In the genomic region with DNA sequence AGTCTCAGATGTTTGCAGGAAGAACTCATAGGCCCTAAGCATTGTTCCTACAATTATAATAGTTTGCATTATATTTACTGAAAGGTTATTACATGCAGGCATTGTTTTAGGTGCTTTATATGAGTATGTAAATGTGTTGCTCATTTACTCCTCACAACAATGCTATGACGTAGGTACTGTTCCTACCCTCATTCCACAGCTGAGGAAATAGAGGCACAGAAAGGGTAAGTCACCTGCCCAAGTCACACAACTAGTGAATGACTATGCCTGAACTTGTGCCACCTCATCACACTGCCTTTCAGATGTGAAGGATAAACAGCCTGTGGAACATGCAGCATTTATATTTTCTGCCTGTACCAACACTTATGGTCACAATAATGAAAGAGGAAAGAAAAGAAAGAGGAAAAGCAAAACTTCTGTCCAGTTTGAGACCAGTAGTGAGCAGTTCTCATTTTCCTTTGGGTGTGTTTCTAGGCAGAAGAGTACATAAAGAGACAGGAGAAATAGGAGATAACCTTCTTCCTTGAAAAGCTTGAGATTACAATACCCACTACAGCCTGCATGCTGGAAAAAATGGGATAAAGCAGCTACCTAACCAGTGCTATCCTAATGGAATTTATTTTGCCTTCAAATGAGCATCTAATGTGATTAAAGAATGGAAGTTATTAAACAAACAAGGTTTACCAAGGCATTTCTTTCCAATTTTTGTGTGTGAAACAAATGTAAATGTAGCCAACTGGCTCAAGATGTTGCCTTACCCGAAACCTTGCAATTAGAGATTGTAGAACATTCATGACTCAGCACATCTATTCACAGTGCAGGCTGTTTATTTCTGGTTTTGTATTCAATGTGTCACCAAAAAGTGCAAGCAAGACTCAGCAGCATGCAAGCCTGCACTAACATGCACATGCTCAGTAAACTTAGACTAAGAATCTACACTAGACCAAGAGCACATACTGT, we compare ENCODE assay signal across 1 cellular context.
TF ChIP-seq lines count a peak whose summit lies in the region.

No MANE protein-coding gene starts in this region.

TF ChIP-seq in K562, 482 proteins besides CTCF, POLR2A, EP300 and RAD21 (continued from another document and continues in another):
- TF ChIP-seq, protein P1, sequence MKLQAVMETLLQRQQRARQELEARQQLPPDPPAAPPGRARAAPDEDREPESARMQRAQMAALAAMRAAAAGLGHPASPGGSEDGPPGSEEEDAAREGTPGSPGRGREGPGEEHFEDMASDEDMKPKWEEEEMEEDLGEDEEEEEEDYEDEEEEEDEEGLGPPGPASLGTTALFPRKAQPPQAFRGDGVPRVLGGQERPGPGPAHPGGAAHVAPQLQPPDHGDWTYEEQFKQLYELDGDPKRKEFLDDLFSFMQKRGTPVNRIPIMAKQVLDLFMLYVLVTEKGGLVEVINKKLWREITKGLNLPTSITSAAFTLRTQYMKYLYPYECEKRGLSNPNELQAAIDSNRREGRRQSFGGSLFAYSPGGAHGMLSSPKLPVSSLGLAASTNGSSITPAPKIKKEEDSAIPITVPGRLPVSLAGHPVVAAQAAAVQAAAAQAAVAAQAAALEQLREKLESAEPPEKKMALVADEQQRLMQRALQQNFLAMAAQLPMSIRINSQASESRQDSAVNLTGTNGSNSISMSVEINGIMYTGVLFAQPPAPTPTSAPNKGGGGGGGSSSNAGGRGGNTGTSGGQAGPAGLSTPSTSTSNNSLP (IDR thresholded peaks at IDR 0.05; ENCODE audit: borderline replicate concordance, low read depth, low read length) = peak; percentile 67; the same call in 1 of the 2 replicates
- peak; percentile 14; the same call in 1 of the 2 replicates for TF ChIP-seq NCOA6 (IDR thresholded peaks at IDR 0.05)
- TF ChIP-seq SMARCA5 (IDR thresholded peaks at IDR 0.05) = 0 out of 2 replicates have a peak, but pooled peaks have one; percentile 51
- peak; percentile 100 for TF ChIP-seq MAFG (tag; conservative IDR thresholded peaks at IDR 0.05)
- no peak for TF ChIP-seq ZNF134 (CRISPR knock-in tag; conservative IDR thresholded peaks at IDR 0.05)
- TF ChIP-seq, protein P2, sequence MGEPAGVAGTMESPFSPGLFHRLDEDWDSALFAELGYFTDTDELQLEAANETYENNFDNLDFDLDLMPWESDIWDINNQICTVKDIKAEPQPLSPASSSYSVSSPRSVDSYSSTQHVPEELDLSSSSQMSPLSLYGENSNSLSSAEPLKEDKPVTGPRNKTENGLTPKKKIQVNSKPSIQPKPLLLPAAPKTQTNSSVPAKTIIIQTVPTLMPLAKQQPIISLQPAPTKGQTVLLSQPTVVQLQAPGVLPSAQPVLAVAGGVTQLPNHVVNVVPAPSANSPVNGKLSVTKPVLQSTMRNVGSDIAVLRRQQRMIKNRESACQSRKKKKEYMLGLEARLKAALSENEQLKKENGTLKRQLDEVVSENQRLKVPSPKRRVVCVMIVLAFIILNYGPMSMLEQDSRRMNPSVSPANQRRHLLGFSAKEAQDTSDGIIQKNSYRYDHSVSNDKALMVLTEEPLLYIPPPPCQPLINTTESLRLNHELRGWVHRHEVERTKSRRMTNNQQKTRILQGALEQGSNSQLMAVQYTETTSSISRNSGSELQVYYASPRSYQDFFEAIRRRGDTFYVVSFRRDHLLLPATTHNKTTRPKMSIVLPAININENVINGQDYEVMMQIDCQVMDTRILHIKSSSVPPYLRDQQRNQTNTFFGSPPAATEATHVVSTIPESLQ (CRISPR knock-in tag; IDR thresholded peaks at IDR 0.05) = peak; percentile 60; the same call in 1 of the 2 replicates
- TF ChIP-seq ZNF644 (tag; IDR thresholded peaks at IDR 0.05; ENCODE audit: low read depth) = peak; percentile 74
- TF ChIP-seq TBL1XR1 (IDR thresholded peaks at IDR 0.05; ENCODE audit: low read length in 2 of 2) = 0 out of 4 replicates have a peak, but pooled peaks of 1 of the 2 experiments have one; percentile 56
- TF ChIP-seq, protein P3, sequence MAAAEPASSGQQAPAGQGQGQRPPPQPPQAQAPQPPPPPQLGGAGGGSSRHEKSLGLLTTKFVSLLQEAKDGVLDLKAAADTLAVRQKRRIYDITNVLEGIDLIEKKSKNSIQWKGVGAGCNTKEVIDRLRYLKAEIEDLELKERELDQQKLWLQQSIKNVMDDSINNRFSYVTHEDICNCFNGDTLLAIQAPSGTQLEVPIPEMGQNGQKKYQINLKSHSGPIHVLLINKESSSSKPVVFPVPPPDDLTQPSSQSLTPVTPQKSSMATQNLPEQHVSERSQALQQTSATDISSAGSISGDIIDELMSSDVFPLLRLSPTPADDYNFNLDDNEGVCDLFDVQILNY (CRISPR knock-in tag; IDR thresholded peaks at IDR 0.05) = 0 out of 2 replicates have a peak, but pooled peaks have one; percentile 29
- no peak for TF ChIP-seq PRMT5 (CRISPR knock-in tag; IDR thresholded peaks at IDR 0.05)
- peak; percentile 27 to 57; a peak in 3 of 4 replicates for TF ChIP-seq MAZ (CRISPR knock-in tag; conservative IDR thresholded peaks at IDR 0.05 in 1 of 2, IDR thresholded peaks at IDR 0.05 in 1 of 2)
- peak; percentile 54 for TF ChIP-seq TEAD4 (IDR thresholded peaks at IDR 0.05; ENCODE audit: low read length)
- TF ChIP-seq TEAD4 (CRISPR knock-in tag; IDR thresholded peaks at IDR 0.05; ENCODE audit: borderline replicate concordance) = no peak
- no peak for TF ChIP-seq RFX7 (CRISPR knock-in tag; IDR thresholded peaks at IDR 0.05)
- no peak for TF ChIP-seq ZNF384 (IDR thresholded peaks at IDR 0.05; ENCODE audit: low read depth, low read length)
- TF ChIP-seq MAFF (IDR thresholded peaks at IDR 0.05; ENCODE audit: low read length) = peak; percentile 99
- peak; percentile 79 for TF ChIP-seq LEF1 (IDR thresholded peaks at IDR 0.05)
- TF ChIP-seq SMARCC2 (IDR thresholded peaks at IDR 0.05; ENCODE audit: low read depth) = peak; percentile 51
- peak; percentile 87 to 91 for TF ChIP-seq FOXK2 (conservative IDR thresholded peaks at IDR 0.05 in 1 of 2, IDR thresholded peaks at IDR 0.05 in 1 of 2; ENCODE audit: low read depth in 2 of 2)
- TF ChIP-seq MAFK (IDR thresholded peaks at IDR 0.05; ENCODE audit: low read length) = peak; percentile 99
- peak; percentile 96 for TF ChIP-seq NFE2L1 (tag; IDR thresholded peaks at IDR 0.05; ENCODE audit: borderline replicate concordance, low read depth)
- peak; percentile 68 for TF ChIP-seq FOSL1 (tag; conservative IDR thresholded peaks at IDR 0.05)
- 0 out of 2 replicates have a peak, but pooled peaks have one; percentile 31 for TF ChIP-seq NFRKB (IDR thresholded peaks at IDR 0.05; ENCODE audit: low read depth)
- 0 out of 2 replicates have a peak, but pooled peaks have one; percentile 16 for TF ChIP-seq ZBTB12 (CRISPR knock-in tag; IDR thresholded peaks at IDR 0.05)
- no peak for TF ChIP-seq MBD2 (IDR thresholded peaks at IDR 0.05; ENCODE audit: borderline replicate concordance, low read depth)
- peak; percentile 41; the same call in 1 of the 2 replicates for TF ChIP-seq CBFA2T2 (conservative IDR thresholded peaks at IDR 0.05)
- peak; percentile 13; the same call in 1 of the 2 replicates for TF ChIP-seq GATAD2B (IDR thresholded peaks at IDR 0.05; ENCODE audit: borderline replicate concordance)
- TF ChIP-seq, protein P4, sequence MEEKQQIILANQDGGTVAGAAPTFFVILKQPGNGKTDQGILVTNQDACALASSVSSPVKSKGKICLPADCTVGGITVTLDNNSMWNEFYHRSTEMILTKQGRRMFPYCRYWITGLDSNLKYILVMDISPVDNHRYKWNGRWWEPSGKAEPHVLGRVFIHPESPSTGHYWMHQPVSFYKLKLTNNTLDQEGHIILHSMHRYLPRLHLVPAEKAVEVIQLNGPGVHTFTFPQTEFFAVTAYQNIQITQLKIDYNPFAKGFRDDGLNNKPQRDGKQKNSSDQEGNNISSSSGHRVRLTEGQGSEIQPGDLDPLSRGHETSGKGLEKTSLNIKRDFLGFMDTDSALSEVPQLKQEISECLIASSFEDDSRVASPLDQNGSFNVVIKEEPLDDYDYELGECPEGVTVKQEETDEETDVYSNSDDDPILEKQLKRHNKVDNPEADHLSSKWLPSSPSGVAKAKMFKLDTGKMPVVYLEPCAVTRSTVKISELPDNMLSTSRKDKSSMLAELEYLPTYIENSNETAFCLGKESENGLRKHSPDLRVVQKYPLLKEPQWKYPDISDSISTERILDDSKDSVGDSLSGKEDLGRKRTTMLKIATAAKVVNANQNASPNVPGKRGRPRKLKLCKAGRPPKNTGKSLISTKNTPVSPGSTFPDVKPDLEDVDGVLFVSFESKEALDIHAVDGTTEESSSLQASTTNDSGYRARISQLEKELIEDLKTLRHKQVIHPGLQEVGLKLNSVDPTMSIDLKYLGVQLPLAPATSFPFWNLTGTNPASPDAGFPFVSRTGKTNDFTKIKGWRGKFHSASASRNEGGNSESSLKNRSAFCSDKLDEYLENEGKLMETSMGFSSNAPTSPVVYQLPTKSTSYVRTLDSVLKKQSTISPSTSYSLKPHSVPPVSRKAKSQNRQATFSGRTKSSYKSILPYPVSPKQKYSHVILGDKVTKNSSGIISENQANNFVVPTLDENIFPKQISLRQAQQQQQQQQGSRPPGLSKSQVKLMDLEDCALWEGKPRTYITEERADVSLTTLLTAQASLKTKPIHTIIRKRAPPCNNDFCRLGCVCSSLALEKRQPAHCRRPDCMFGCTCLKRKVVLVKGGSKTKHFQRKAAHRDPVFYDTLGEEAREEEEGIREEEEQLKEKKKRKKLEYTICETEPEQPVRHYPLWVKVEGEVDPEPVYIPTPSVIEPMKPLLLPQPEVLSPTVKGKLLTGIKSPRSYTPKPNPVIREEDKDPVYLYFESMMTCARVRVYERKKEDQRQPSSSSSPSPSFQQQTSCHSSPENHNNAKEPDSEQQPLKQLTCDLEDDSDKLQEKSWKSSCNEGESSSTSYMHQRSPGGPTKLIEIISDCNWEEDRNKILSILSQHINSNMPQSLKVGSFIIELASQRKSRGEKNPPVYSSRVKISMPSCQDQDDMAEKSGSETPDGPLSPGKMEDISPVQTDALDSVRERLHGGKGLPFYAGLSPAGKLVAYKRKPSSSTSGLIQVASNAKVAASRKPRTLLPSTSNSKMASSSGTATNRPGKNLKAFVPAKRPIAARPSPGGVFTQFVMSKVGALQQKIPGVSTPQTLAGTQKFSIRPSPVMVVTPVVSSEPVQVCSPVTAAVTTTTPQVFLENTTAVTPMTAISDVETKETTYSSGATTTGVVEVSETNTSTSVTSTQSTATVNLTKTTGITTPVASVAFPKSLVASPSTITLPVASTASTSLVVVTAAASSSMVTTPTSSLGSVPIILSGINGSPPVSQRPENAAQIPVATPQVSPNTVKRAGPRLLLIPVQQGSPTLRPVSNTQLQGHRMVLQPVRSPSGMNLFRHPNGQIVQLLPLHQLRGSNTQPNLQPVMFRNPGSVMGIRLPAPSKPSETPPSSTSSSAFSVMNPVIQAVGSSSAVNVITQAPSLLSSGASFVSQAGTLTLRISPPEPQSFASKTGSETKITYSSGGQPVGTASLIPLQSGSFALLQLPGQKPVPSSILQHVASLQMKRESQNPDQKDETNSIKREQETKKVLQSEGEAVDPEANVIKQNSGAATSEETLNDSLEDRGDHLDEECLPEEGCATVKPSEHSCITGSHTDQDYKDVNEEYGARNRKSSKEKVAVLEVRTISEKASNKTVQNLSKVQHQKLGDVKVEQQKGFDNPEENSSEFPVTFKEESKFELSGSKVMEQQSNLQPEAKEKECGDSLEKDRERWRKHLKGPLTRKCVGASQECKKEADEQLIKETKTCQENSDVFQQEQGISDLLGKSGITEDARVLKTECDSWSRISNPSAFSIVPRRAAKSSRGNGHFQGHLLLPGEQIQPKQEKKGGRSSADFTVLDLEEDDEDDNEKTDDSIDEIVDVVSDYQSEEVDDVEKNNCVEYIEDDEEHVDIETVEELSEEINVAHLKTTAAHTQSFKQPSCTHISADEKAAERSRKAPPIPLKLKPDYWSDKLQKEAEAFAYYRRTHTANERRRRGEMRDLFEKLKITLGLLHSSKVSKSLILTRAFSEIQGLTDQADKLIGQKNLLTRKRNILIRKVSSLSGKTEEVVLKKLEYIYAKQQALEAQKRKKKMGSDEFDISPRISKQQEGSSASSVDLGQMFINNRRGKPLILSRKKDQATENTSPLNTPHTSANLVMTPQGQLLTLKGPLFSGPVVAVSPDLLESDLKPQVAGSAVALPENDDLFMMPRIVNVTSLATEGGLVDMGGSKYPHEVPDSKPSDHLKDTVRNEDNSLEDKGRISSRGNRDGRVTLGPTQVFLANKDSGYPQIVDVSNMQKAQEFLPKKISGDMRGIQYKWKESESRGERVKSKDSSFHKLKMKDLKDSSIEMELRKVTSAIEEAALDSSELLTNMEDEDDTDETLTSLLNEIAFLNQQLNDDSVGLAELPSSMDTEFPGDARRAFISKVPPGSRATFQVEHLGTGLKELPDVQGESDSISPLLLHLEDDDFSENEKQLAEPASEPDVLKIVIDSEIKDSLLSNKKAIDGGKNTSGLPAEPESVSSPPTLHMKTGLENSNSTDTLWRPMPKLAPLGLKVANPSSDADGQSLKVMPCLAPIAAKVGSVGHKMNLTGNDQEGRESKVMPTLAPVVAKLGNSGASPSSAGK (IDR thresholded peaks at IDR 0.05) = peak; percentile 59
- 0 out of 2 replicates have a peak, but pooled peaks have one; percentile 34 for TF ChIP-seq ZNF175 (CRISPR knock-in tag; IDR thresholded peaks at IDR 0.05; ENCODE audit: low read depth)
- peak; percentile 71 for TF ChIP-seq CBFA2T3 (IDR thresholded peaks at IDR 0.05)
- TF ChIP-seq MEF2D (tag; conservative IDR thresholded peaks at IDR 0.05; ENCODE audit: low read depth) = peak; percentile 65
- TF ChIP-seq SMARCE1 (IDR thresholded peaks at IDR 0.05) = peak; percentile 64; the same call in 1 of the 2 replicates
- TF ChIP-seq CREM (IDR thresholded peaks at IDR 0.05; ENCODE audit: low read depth) = peak; percentile 13; the same call in 1 of the 2 replicates
- TF ChIP-seq C11orf30 (IDR thresholded peaks at IDR 0.05; ENCODE audit: low read depth) = peak; percentile 99
- TF ChIP-seq JUND (IDR thresholded peaks at IDR 0.05; ENCODE audit: borderline replicate concordance, low read depth, low read length) = peak; percentile 48; the same call in 1 of the 2 replicates
- peak; percentile 75 for TF ChIP-seq JUND (tag; IDR thresholded peaks at IDR 0.05; ENCODE audit: borderline replicate concordance, low read depth, low read length)
- TF ChIP-seq SMARCA4 (IDR thresholded peaks at IDR 0.05) = peak; percentile 80
- TF ChIP-seq MYC (IDR thresholded peaks at IDR 0.05; ENCODE audit: low read depth, low read length) = peak; percentile 37; the same call in 1 of the 2 replicates
- no peak for TF ChIP-seq MYC (CRISPR knock-in tag; IDR thresholded peaks at IDR 0.05; ENCODE audit: borderline replicate concordance, low read depth)
- no peak for TF ChIP-seq FOXO4 (CRISPR knock-in tag; IDR thresholded peaks at IDR 0.05)
